In the genomic region with DNA sequence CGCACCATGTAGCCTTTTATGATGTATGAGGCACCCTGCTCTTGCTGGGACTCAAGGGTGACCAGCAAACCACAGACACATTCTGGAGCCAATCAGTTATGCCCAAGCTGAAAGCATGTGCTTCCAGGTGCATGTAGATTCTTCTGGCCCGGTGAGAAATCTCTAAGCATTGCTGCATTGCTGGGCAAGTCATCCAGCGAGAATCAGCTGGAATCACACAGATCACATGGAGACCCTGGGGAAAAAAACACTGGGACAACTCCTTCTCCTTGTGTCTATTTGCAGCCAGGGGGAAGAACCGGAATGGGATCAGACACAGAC, we compare ENCODE assay signal across 19 cellular contexts.
DNase-seq lines count a peak whose midpoint lies in the region; ATAC-seq, FAIRE-seq and TF ChIP-seq lines count a peak whose summit lies in the region.
"Had no signal": no experiment of that assay in that cellular context is flagged by ENCODE, and none has a peak within 500 bp of the region (broad histone marks: within the 10 kb centered on the region; RNA-seq: fewer than 3 reads in every experiment).

No MANE protein-coding gene starts in this region.

- H3K9me1 ChIP-seq in IMR-90 (ENCODE audit: insufficient read depth, low read length): peaks cover 4% of the 10 kb centered on the region; the same call in 1 of the 2 replicates

- H3K9ac ChIP-seq in BLaER1 (no peak overlapping the region), IMR-90 (ENCODE audit: low read depth, low read length) (no peak overlapping the region), GM12878 (ENCODE audit: control insufficient read depth, insufficient read depth, low read length) (no peak overlapping the region)
- H3K9ac ChIP-seq: neural progenitor cell had no signal

- H3K36me3 ChIP-seq in BLaER1 (no peaks in the 10 kb centered on the region), IMR-90 (ENCODE audit: control insufficient read depth, insufficient read depth, low read length) (no peaks in the 10 kb centered on the region), GM12878 (ENCODE audit: control insufficient read depth in 2 of 2, insufficient read depth in 2 of 2, low read length in 1 of 2) (no peaks in the 10 kb centered on the region)
- H3K36me3 ChIP-seq: ascending aorta, neural progenitor cell, transverse colon had no signal

- peak overlapping the region; percentile 65 for H3K4me2 ChIP-seq in BLaER1
- no peak overlapping the region for H3K4me2 ChIP-seq in IMR-90 (ENCODE audit: low read depth, low read length)
- H3K4me2 ChIP-seq in GM12878 (ENCODE audit: control insufficient read depth, insufficient read depth): no peak overlapping the region
- H3K4me2 ChIP-seq: neural progenitor cell had no signal

- WGBS in IMR-90 (ENCODE audit: extremely low coverage in 2 of 2, insufficient read length in 1 of 2), 2 experiments: 67% methylated on average over 3 of the region's 4 CpGs; no CpG with 5 or more reads in 1 of the 2 experiments
- WGBS in GM12878 (ENCODE audit: insufficient coverage, insufficient replicate concordance, low lambda C conversion rate, missing lambda C conversion rate): 69% methylated on average over 4 of the region's 4 CpGs

- H4K20me1 ChIP-seq in BLaER1 (no peaks in the 10 kb centered on the region), IMR-90 (ENCODE audit: insufficient read depth, low read length) (no peaks in the 10 kb centered on the region), GM12878 (ENCODE audit: control insufficient read depth, insufficient read depth) (no peaks in the 10 kb centered on the region)

- no peak overlapping the region for H3K56ac ChIP-seq in IMR-90 (ENCODE audit: extremely low read depth, insufficient read depth, low read length)

- H4K8ac ChIP-seq in IMR-90 (ENCODE audit: low read depth in 2 of 2, low read length in 2 of 2): no peak overlapping the region

- no peak for TF ChIP-seq POLR2A in GM12891 (IDR thresholded peaks at IDR 0.05; ENCODE audit: low read depth, low read length)
- TF ChIP-seq POLR2A in IMR-90 (IDR thresholded peaks at IDR 0.05; ENCODE audit: low read depth, low read length): no peak
- no peak for TF ChIP-seq POLR2A in GM12878 (IDR thresholded peaks at IDR 0.05; ENCODE audit: low read depth, low read length)
- no peak for TF ChIP-seq POLR2A in H54 (IDR thresholded peaks at IDR 0.05; ENCODE audit: low read depth, low read length)

- no peak overlapping the region for H4K5ac ChIP-seq in IMR-90 (ENCODE audit: low read depth, low read length)

- H3K14ac ChIP-seq in IMR-90 (replicated peaks; ENCODE audit: low read depth, low read length): no peak overlapping the region

- RAD21 ChIA-PET in GM12878 (lab: Charles Lee; ENCODE audit: unreplicated experiment): interaction anchor here (1.0 to 7.1 kb wide), 8 partner anchors 8 to 188 kb away, joined by 3 to 56 read pairs (median 5); a partner anchor contains a TSS

- no peak overlapping the region for H2AK5ac ChIP-seq in IMR-90 (ENCODE audit: low read depth, low read length)

- DNase-seq in GM12891 (ENCODE audit: insufficient read length, low spot score): no peak
- peak; percentile 21 for DNase-seq in IMR-90
- DNase-seq in GM12878 (ENCODE audit: low read depth, low spot score): no peak
- DNase-seq in H54 (ENCODE audit: insufficient read length, low spot score): no peak
- no peak for DNase-seq in superior temporal gyrus (ENCODE audit: extremely low spot score)
- no peak for DNase-seq in EL
- DNase-seq: activated CD4-positive, CD25-positive, alpha-beta regulatory T cell; endodermal cell; KBM-7; left colon; NCI-H1092 treated with DMSO at 0.1 percent for 48 hours; stimulated activated CD4-positive, alpha-beta T cell treated with anti-CD3 and anti-CD28 coated beads, Interleukin-15, amount 100 ng/mL, for 24 hours; stimulated activated naive B cell treated with anti-CD40 and anti-IgM and Interleukin-4, amounts not matched to agents 10 μg/mL and 1 μg/mL and 100 μg/mL, for 72 hours; T-helper 17 cell; transverse colon had no signal

- H2BK15ac ChIP-seq in IMR-90 (ENCODE audit: low read depth, low read length): no peak overlapping the region

- H3K79me2 ChIP-seq in GM12878 (ENCODE audit: control insufficient read depth, insufficient read depth, low read length): no peaks in the 10 kb centered on the region

- H2AFZ ChIP-seq in IMR-90 (replicated peaks; ENCODE audit: low read length, poor library complexity) (no peak overlapping the region), GM12878 (ENCODE audit: control insufficient read depth, low read depth, low read length) (no peak overlapping the region)
- H2AFZ ChIP-seq: neural progenitor cell had no signal

- intact Hi-C loops in IMR-90 (cut with micrococcal nuclease) (no loop called here), GM12878 (cut with micrococcal nuclease; ENCODE audit: unreplicated experiment) (loop anchor here (5.0 kb wide), 1 partner anchor 118 kb away; a partner anchor contains a TSS)

- BruUV-seq in IMR-90 (replicated peaks; lab: Mats Ljungman, UMichigan) (no TSS peak), GM12878 (replicated peaks; lab: Mats Ljungman, UMichigan) (no TSS peak)

- H3K4me1 ChIP-seq in BLaER1 (peaks cover 33% of the 10 kb centered on the region), IMR-90 (ENCODE audit: control insufficient read depth, insufficient read depth, low read length) (peaks cover 9% of the 10 kb centered on the region), GM12878 (ENCODE audit: control insufficient read depth, insufficient read depth, low read length) (peaks cover 34% of the 10 kb centered on the region)
- H3K4me1 ChIP-seq: ascending aorta had no signal

- H3K27ac ChIP-seq in BLaER1: no peak overlapping the region
- no peak overlapping the region for H3K27ac ChIP-seq in IMR-90 (ENCODE audit: insufficient read depth, low read length)
- 0 out of 2 replicates have a peak overlapping the region, but pooled peaks have one; percentile 13 for H3K27ac ChIP-seq in GM12878 (ENCODE audit: control insufficient read depth, insufficient read depth)
- H3K27ac ChIP-seq: ascending aorta, HL-60, neural progenitor cell, transverse colon had no signal

- H2BK120ac ChIP-seq in IMR-90 (ENCODE audit: low read depth, low read length): no peak overlapping the region

- CTCF ChIA-PET in IMR-90 (lab: Yijun Ruan, JAX) (interaction anchor here (1.0 to 1.1 kb wide), 2 partner anchors 27 to 45 kb away, joined by 3 read pairs; no protein-coding TSS in a partner anchor), GM12878 (lab: Yijun Ruan, JAX) (interaction anchor here (1.1 to 2.3 kb wide), 8 partner anchors 25 to 485 kb away, joined by 3 to 6 read pairs (median 4); no protein-coding TSS in a partner anchor)

- SMC1A ChIA-PET in GM12878 (lab: Charles Lee; ENCODE audit: uncharacterized antibody, unreplicated experiment): interaction anchor here (0.7 to 5.6 kb wide), 14 partner anchors 9 to 188 kb away, joined by 3 to 80 read pairs (median 4); no protein-coding TSS in a partner anchor

- in situ Hi-C loops in IMR-90 (cut with MboI; ENCODE audit: low sequenced_read_pairs): no loop called here
- in situ Hi-C loops in GM12878 (cut with MboI): no loop called here

- H3K9me3 ChIP-seq in BLaER1 (no peaks in the 10 kb centered on the region), IMR-90 (ENCODE audit: control insufficient read depth, insufficient read depth, low read length) (no peaks in the 10 kb centered on the region), GM12878 (replicated peaks; ENCODE audit: control insufficient read depth, insufficient read depth, low read length) (no peaks in the 10 kb centered on the region; the same call in 2 of the 3 replicates)
- H3K9me3 ChIP-seq: ascending aorta, transverse colon had no signal

- no peak overlapping the region for H2AK9ac ChIP-seq in IMR-90 (replicated peaks; ENCODE audit: low read depth, low read length, poor library complexity)

- no peaks in the 10 kb centered on the region for H3K79me1 ChIP-seq in IMR-90 (ENCODE audit: low read depth in 1 of 2, low read length in 2 of 2)

- ATAC-seq in IMR-90 (ENCODE audit: low read depth): no peak
- no peak; the same call in 2 of the 3 replicates for ATAC-seq in GM12878
- ATAC-seq: left colon, T-helper 17 cell had no signal

- TF ChIP-seq CTCF in IMR-90 (conservative IDR thresholded peaks at IDR 0.05; ENCODE audit: low read depth, low read length): no peak
- TF ChIP-seq CTCF in GM12878 (IDR thresholded peaks at IDR 0.05 in 2 of 3, conservative IDR thresholded peaks at IDR 0.05 in 1 of 3; ENCODE audit: control insufficient read depth in 2 of 3, extremely low read depth in 1 of 3, insufficient read depth in 1 of 3, low read depth in 3 of 3, low read length in 3 of 3): no peak

- POLR2A ChIA-PET in IMR-90 (lab: Charles Lee; ENCODE audit: unreplicated experiment): no interaction called here
- POLR2A ChIA-PET in GM12878 (lab: Charles Lee): interaction anchor here (1.0 to 2.4 kb wide), 5 partner anchors 25 to 183 kb away, joined by 3 to 11 read pairs (median 3); no protein-coding TSS in a partner anchor

- H3K4ac ChIP-seq in IMR-90 (ENCODE audit: low read depth, low read length): no peak overlapping the region

- FAIRE-seq in GM12891 (lab: Jason Lieb, UNC) (no peak), GM12878 (lab: Jason Lieb, UNC) (no peak), H54 (lab: Jason Lieb, UNC) (no peak)

- dilution Hi-C loops in IMR-90 (cut with HindIII; ENCODE audit: low sequenced_read_pairs, unreplicated experiment): no loop called here

- H3K4me3 ChIP-seq in BLaER1 (no peak overlapping the region), IMR-90 (ENCODE audit: insufficient read depth, low read depth, low read length) (no peak overlapping the region), GM12878 (no peak overlapping the region)
- H3K4me3 ChIP-seq: ascending aorta, neural progenitor cell, transverse colon had no signal

- H3K27me3 ChIP-seq in BLaER1 (no peaks in the 10 kb centered on the region), IMR-90 (ENCODE audit: control insufficient read depth, insufficient read depth, low read length) (no peaks in the 10 kb centered on the region), GM12878 (replicated peaks in 1 of 2; ENCODE audit: control insufficient read depth in 2 of 2, insufficient read depth in 2 of 2, low read length in 1 of 2) (no peaks in the 10 kb centered on the region)
- H3K27me3 ChIP-seq: ascending aorta, neural progenitor cell, transverse colon had no signal

- H4K91ac ChIP-seq in IMR-90 (ENCODE audit: insufficient read depth, low read depth, low read length): no peak overlapping the region

- TF ChIP-seq RAD21 in IMR-90 (IDR thresholded peaks at IDR 0.05; ENCODE audit: low read length) (no peak), GM12878 (IDR thresholded peaks at IDR 0.05; ENCODE audit: insufficient read depth, low read depth, low read length) (no peak)

- H3K18ac ChIP-seq in IMR-90 (ENCODE audit: low read depth, low read length): no peak overlapping the region

- no peak overlapping the region for H2BK5ac ChIP-seq in IMR-90 (ENCODE audit: low read depth, low read length, poor library complexity, severe bottlenecking)

- H3K23ac ChIP-seq in IMR-90 (ENCODE audit: low read depth, low read length): no peak overlapping the region

- no peak overlapping the region for H2BK20ac ChIP-seq in IMR-90 (ENCODE audit: low read depth, low read length)

- TF ChIP-seq EP300 in GM12878 (IDR thresholded peaks at IDR 0.05; ENCODE audit: borderline replicate concordance in 1 of 2, control insufficient read depth in 1 of 2, low read depth in 2 of 2, low read length in 2 of 2): no peak

TF ChIP-seq in IMR-90, 13 proteins besides CTCF, POLR2A, EP300 and RAD21 (continues in another document):
- TF ChIP-seq NFE2L2 (IDR thresholded peaks at IDR 0.05; ENCODE audit: low read depth, low read length): no peak
